ENCODE assay signal across 8 cellular contexts in genomic region chr3:42804831-42805821, GRCh38. TPM values are rescaled to one million over a fixed set of nuclear protein-coding genes. Genes with fewer than 3 reads are reported as not detected.
DNase-seq lines count a peak whose midpoint lies in the region; FAIRE-seq and TF ChIP-seq lines count a peak whose summit lies in the region.

No MANE protein-coding gene starts in this region.

- TF ChIP-seq POLR2A in stomach (IDR thresholded peaks at IDR 0.05): no peak

- no peak for FAIRE-seq in bronchial epithelial cell (lab: Jason Lieb, UNC)

- peak overlapping the region; percentile 86 for H3K4me3 ChIP-seq in bronchial epithelial cell (ENCODE audit: low read depth, low read length)
- H3K4me3 ChIP-seq in stomach: peak overlapping the region; percentile 69 to 79 (median 72)

- TF ChIP-seq EP300 in stomach (IDR thresholded peaks at IDR 0.05): no peak

- TF ChIP-seq CTCF in bronchial epithelial cell (IDR thresholded peaks at IDR 0.05; ENCODE audit: insufficient read depth, low read length, severe bottlenecking): no peak
- TF ChIP-seq CTCF in stomach (IDR thresholded peaks at IDR 0.05): no peak
- no peak for TF ChIP-seq CTCF in GM10248 (IDR thresholded peaks at IDR 0.05; ENCODE audit: control extremely low read depth, extremely low read depth, low read depth, missing control alignments)

- POLR2A ChIA-PET in activated CD4-positive, alpha-beta T cell treated with anti-CD3 and anti-CD28 coated beads, Interleukin-2, amount 10 ng/mL, durations not matched to agents 7 days and 5 days (lab: Charles Lee): interaction anchor here (0.6 kb wide), 2 partner anchors 9 to 555 kb away, joined by 3 read pairs; no protein-coding TSS in a partner anchor
- POLR2A ChIA-PET in GM10248 (lab: Yijun Ruan, JAX): no interaction called here

- H3K4me3 Mint-ChIP-seq in activated CD4-positive, alpha-beta T cell treated with anti-CD3 and anti-CD28 coated beads, Interleukin-2, amount 10 ng/mL, durations not matched to agents 7 days and 5 days: peak overlapping the region; percentile 96

- H3K27ac Mint-ChIP-seq in activated CD4-positive, alpha-beta T cell treated with anti-CD3 and anti-CD28 coated beads, Interleukin-2, amount 10 ng/mL, durations not matched to agents 7 days and 5 days: peak overlapping the region; percentile 95

- H3K36me3 Mint-ChIP-seq in activated CD4-positive, alpha-beta T cell treated with anti-CD3 and anti-CD28 coated beads, Interleukin-2, amount 10 ng/mL, durations not matched to agents 7 days and 5 days (ENCODE audit: low read depth): peaks cover 13% of the 10 kb centered on the region

- no peaks in the 10 kb centered on the region for H3K9me3 ChIP-seq in stomach

- WGBS in stomach, 5 donors: 11 to 22% (median 16%) methylated on average over 34 to 36 of the region's 36 CpGs

- no peaks in the 10 kb centered on the region for H3K27me3 ChIP-seq in bronchial epithelial cell (ENCODE audit: control insufficient read depth, insufficient read depth, low read length)
- H3K27me3 ChIP-seq in layer of hippocampus (ENCODE audit: control insufficient read depth, insufficient read depth, low read length): no peaks in the 10 kb centered on the region
- H3K27me3 ChIP-seq in stomach: no peaks in the 10 kb centered on the region

- H3K4me1 Mint-ChIP-seq in activated CD4-positive, alpha-beta T cell treated with anti-CD3 and anti-CD28 coated beads, Interleukin-2, amount 10 ng/mL, durations not matched to agents 7 days and 5 days: peaks cover 39% of the 10 kb centered on the region

- CTCF ChIA-PET in activated CD4-positive, alpha-beta T cell treated with anti-CD3 and anti-CD28 coated beads, Interleukin-2, amount 10 ng/mL, durations not matched to agents 7 days and 5 days (lab: Charles Lee): interaction anchor here (1.1 to 1.4 kb wide), 4 partner anchors 9 to 76 kb away, joined by 3 read pairs; no protein-coding TSS in a partner anchor
- CTCF ChIA-PET in GM10248 (lab: Yijun Ruan, JAX): interaction anchor here (0.9 to 4.6 kb wide), 11 partner anchors 10 to 77 kb away, joined by 3 to 24 read pairs (median 6); no protein-coding TSS in a partner anchor

- H3K4me1 ChIP-seq in stomach: peaks cover 20 to 46% (median 35%) of the 10 kb centered on the region in 4 donors

- no peaks in the 10 kb centered on the region for H3K9me3 Mint-ChIP-seq in activated CD4-positive, alpha-beta T cell treated with anti-CD3 and anti-CD28 coated beads, Interleukin-2, amount 10 ng/mL, durations not matched to agents 7 days and 5 days

- H3K27me3 Mint-ChIP-seq in activated CD4-positive, alpha-beta T cell treated with anti-CD3 and anti-CD28 coated beads, Interleukin-2, amount 10 ng/mL, durations not matched to agents 7 days and 5 days: peaks cover 32% of the 10 kb centered on the region

- no peak for DNase-seq in activated CD4-positive, alpha-beta T cell treated with anti-CD3 and anti-CD28 coated beads, Interleukin-2, amount 10 ng/mL, durations not matched to agents 7 days and 5 days
- no peak for DNase-seq in activated CD4-positive, alpha-beta T cell treated with anti-CD3 and anti-CD28 coated beads for 1 hour
- peak; percentile 58 for DNase-seq in HuH-7 (ENCODE audit: low spot score)
- DNase-seq in bronchial epithelial cell (ENCODE audit: low read depth): no peak
- peak; percentile 62 for DNase-seq in stomach
- no peak for DNase-seq in NK-92 treated with Interleukin-12 subunit alpha and Interleukin-12 subunit beta, amount 100 ng/mL, for 24 hours (lab: John Stamatoyannopoulos, UW)
- DNase-seq in GM10248 (ENCODE audit: extremely low spot score): no peak

- intact Hi-C loops in stomach (cut with DNase I; ENCODE audit: low total_unique reads): no loop called here

- H3K27ac ChIP-seq in layer of hippocampus (ENCODE audit: low read depth, low read length) (peak overlapping the region; percentile 87), stomach (peak overlapping the region; percentile 96 to 100 (median 98))

- H3K36me3 ChIP-seq in bronchial epithelial cell (ENCODE audit: control insufficient read depth, insufficient read depth, low read length) (peaks cover 1% of the 10 kb centered on the region), stomach (no peaks in the 10 kb centered on the region)

RNA-seq across cellular contexts. Expression of gene HIGD1A, which starts 0.8 kb away (rescaled TPM):
- total RNA-seq in activated CD4-positive, alpha-beta T cell treated with anti-CD3 and anti-CD28 coated beads, Interleukin-2, amount 10 ng/mL, durations not matched to agents 7 days and 5 days: 10 to 100 TPM; 51.6 to 72.1 TPM
- total RNA-seq in bronchial epithelial cell (219 and 291 TPM in 2 replicates), stomach (100 to 1,000 TPM in 2 of 5 donors, 10 to 100 TPM in 3; 62.0 to 313 (median 98.8) TPM)
- 100 to 1,000 TPM; 202 to 413 (median 311) TPM for polyA plus RNA-seq in stomach

RNA-seq across cellular contexts. Expression of gene ACKR2, which starts 4.1 kb away (rescaled TPM):
- under 1 TPM; 0.40 to 0.73 TPM for total RNA-seq in activated CD4-positive, alpha-beta T cell treated with anti-CD3 and anti-CD28 coated beads, Interleukin-2, amount 10 ng/mL, durations not matched to agents 7 days and 5 days
- total RNA-seq in bronchial epithelial cell: 1.3 and 3.3 TPM in 2 replicates
- 1 to 10 TPM in 1 of 5 donors, under 1 TPM in 1, not detected in 3; 0.72 to 2.4 TPM for total RNA-seq in stomach
- under 1 TPM; 0.15 to 0.50 (median 0.30) TPM for polyA plus RNA-seq in stomach

RNA-seq across cellular contexts. Expression of gene CCDC13, which starts 32.1 kb away (rescaled TPM):
- total RNA-seq in activated CD4-positive, alpha-beta T cell treated with anti-CD3 and anti-CD28 coated beads, Interleukin-2, amount 10 ng/mL, durations not matched to agents 7 days and 5 days: under 1 TPM; 0.60 to 0.65 TPM
- total RNA-seq in bronchial epithelial cell (1.4 and 1.6 TPM in 2 replicates), stomach (10 to 100 TPM in 2 of 5 donors, 1 to 10 TPM in 1, under 1 TPM in 1, not detected in 1; 0.58 to 31.7 (median 10.0) TPM)
- polyA plus RNA-seq in stomach: 1 to 10 TPM in 1 of 3 donors, under 1 TPM in 2; 0.44 to 2.9 (median 0.53) TPM

Comparison
In these comparisons a context has a peak if more than half of its experiments do, and no peak if none do; other contexts are left out.
1. DNase-seq: peak in HuH-7 (single experiment) and stomach (single experiment); none in activated CD4-positive, alpha-beta T cell treated with anti-CD3 and anti-CD28 coated beads, Interleukin-2, amount 10 ng/mL, durations not matched to agents 7 days and 5 days (single experiment), activated CD4-positive, alpha-beta T cell treated with anti-CD3 and anti-CD28 coated beads for 1 hour (single experiment), bronchial epithelial cell (single experiment), NK-92 treated with Interleukin-12 subunit alpha and Interleukin-12 subunit beta, amount 100 ng/mL, for 24 hours (single experiment) and GM10248 (single experiment).